20 cellular contexts compared by ENCODE assay signal in genomic region chr3:119360046-119360445, GRCh38.
DNase-seq lines count a peak whose midpoint lies in the region; ATAC-seq and TF ChIP-seq lines count a peak whose summit lies in the region.
"Had no signal": no experiment of that assay in that cellular context is flagged by ENCODE, and none has a peak within 500 bp of the region (broad histone marks: within the 10 kb centered on the region; RNA-seq: fewer than 3 reads in every experiment).

No MANE protein-coding gene starts in this region.

- H3K4ac ChIP-seq in neuronal stem cell (ENCODE audit: low read length), result no peak overlapping the region

- H3K9ac ChIP-seq in neuronal stem cell (ENCODE audit: low read depth, low read length, poor library complexity), result no peak overlapping the region

- peaks cover 5% of the 10 kb centered on the region for H3K27me3 Mint-ChIP-seq in endothelial cell (ENCODE audit: unreplicated experiment)
- peaks cover 0 to 4% (median 0%) of the 10 kb centered on the region in 5 donors for H3K27me3 Mint-ChIP-seq in naive thymus-derived CD8-positive, alpha-beta T cell
- H3K27me3 Mint-ChIP-seq: activated CD4-positive, alpha-beta T cell treated with anti-CD3 and anti-CD28 coated beads for 36 hours; activated naive CD8-positive, alpha-beta T cell treated with anti-CD3 and anti-CD28 coated beads, Interleukin-2, amount 10 ng/mL, durations not matched to agents 7 days and 5 days had no signal

- H3K23ac ChIP-seq in neuronal stem cell (ENCODE audit: low read depth, low read length, poor library complexity), result no peak overlapping the region

- H3K36me3 Mint-ChIP-seq in endothelial cell (ENCODE audit: low read depth, unreplicated experiment), result peaks cover 4% of the 10 kb centered on the region
- no peaks in the 10 kb centered on the region for H3K36me3 Mint-ChIP-seq in naive thymus-derived CD8-positive, alpha-beta T cell
- H3K36me3 Mint-ChIP-seq: activated naive CD8-positive, alpha-beta T cell treated with anti-CD3 and anti-CD28 coated beads, Interleukin-2, amount 10 ng/mL, durations not matched to agents 7 days and 5 days had no signal

- H3K27ac ChIP-seq in neuronal stem cell (replicated peaks; ENCODE audit: low read length), result no peak overlapping the region
- H3K27ac ChIP-seq: pancreas had no signal

- H3K4me2 ChIP-seq in neuronal stem cell (ENCODE audit: insufficient read depth, low read length, poor library complexity, severe bottlenecking), result no peak overlapping the region

- no peaks in the 10 kb centered on the region for H3K27me3 ChIP-seq in neuronal stem cell (ENCODE audit: control insufficient read depth in 3 of 3, insufficient read depth in 3 of 3, low read depth in 1 of 3, low read length in 3 of 3)
- H3K27me3 ChIP-seq: pancreas had no signal

- peaks cover 33% of the 10 kb centered on the region for H3K4me1 Mint-ChIP-seq in endothelial cell (ENCODE audit: unreplicated experiment)
- peaks cover 0 to 10% (median 0%) of the 10 kb centered on the region in 4 donors for H3K4me1 Mint-ChIP-seq in naive thymus-derived CD8-positive, alpha-beta T cell
- H3K4me1 Mint-ChIP-seq: activated CD4-positive, alpha-beta T cell treated with anti-CD3 and anti-CD28 coated beads for 36 hours had no signal

- WGBS in neuronal stem cell (ENCODE audit: extremely low coverage in 2 of 2, insufficient read length in 2 of 2, insufficient replicate concordance in 1 of 2), 2 donors, result no CpG with 5 or more reads among the region's 5 CpGs

- H2AK5ac ChIP-seq in neuronal stem cell (ENCODE audit: low read depth, low read length), result no peak overlapping the region

- H3K36me3 ChIP-seq in neuronal stem cell (replicated peaks in 1 of 2; ENCODE audit: control insufficient read depth in 2 of 2, insufficient read depth in 2 of 2, low read length in 2 of 2), result no peaks in the 10 kb centered on the region
- H3K36me3 ChIP-seq: pancreas had no signal

- peak overlapping the region; percentile 26 for H2AFZ ChIP-seq in neuronal stem cell (ENCODE audit: low read length)

- ATAC-seq in GM19023 (IDR thresholded peaks at IDR 0.05; ENCODE audit: unreplicated experiment) (peak; percentile 10), HG03378 (IDR thresholded peaks at IDR 0.05; ENCODE audit: unreplicated experiment) (peak; percentile 13), HG02981 (IDR thresholded peaks at IDR 0.05; ENCODE audit: unreplicated experiment) (no peak)
- no peak for ATAC-seq in naive thymus-derived CD8-positive, alpha-beta T cell
- ATAC-seq: activated CD4-positive, alpha-beta T cell treated with anti-CD3 and anti-CD28 coated beads for 36 hours; pancreas had no signal

- H4K8ac ChIP-seq in neuronal stem cell (ENCODE audit: low read depth, low read length), result no peak overlapping the region

- no peak overlapping the region for H2BK15ac ChIP-seq in neuronal stem cell (ENCODE audit: low read length)

- no peak overlapping the region for H4K91ac ChIP-seq in neuronal stem cell (ENCODE audit: low read depth, low read length, poor library complexity)

- no peak overlapping the region for H3K18ac ChIP-seq in neuronal stem cell (ENCODE audit: low read length)

- H3K14ac ChIP-seq in neuronal stem cell (ENCODE audit: low read length), result no peak overlapping the region

- no peak for TF ChIP-seq CTCF in endothelial cell (IDR thresholded peaks at IDR 0.05; ENCODE audit: unreplicated experiment)

- H3K9me3 ChIP-seq in neuronal stem cell (replicated peaks in 1 of 2; ENCODE audit: control insufficient read depth in 2 of 2, insufficient read depth in 1 of 2, low read depth in 1 of 2, low read length in 2 of 2), result no peaks in the 10 kb centered on the region
- H3K9me3 ChIP-seq: pancreas had no signal

- no peak overlapping the region for H2BK12ac ChIP-seq in neuronal stem cell (ENCODE audit: low read length)

- peak overlapping the region; percentile 22 for H3K27ac Mint-ChIP-seq in endothelial cell (ENCODE audit: unreplicated experiment)
- peak overlapping the region in 1 of 10 donors; percentile 2 for H3K27ac Mint-ChIP-seq in naive thymus-derived CD8-positive, alpha-beta T cell
- H3K27ac Mint-ChIP-seq: activated CD4-positive, alpha-beta T cell treated with anti-CD3 and anti-CD28 coated beads for 36 hours; activated naive CD8-positive, alpha-beta T cell treated with anti-CD3 and anti-CD28 coated beads, Interleukin-2, amount 10 ng/mL, durations not matched to agents 7 days and 5 days; stimulated activated naive CD8-positive, alpha-beta T cell treated with anti-CD3 and anti-CD28 coated beads, Interleukin-15, Interleukin-2, amounts not matched to agents 100 ng/mL and 50 ng/mL, for 24 hours had no signal

- no peak overlapping the region for H3K4me3 Mint-ChIP-seq in endothelial cell (ENCODE audit: unreplicated experiment)
- no peak overlapping the region for H3K4me3 Mint-ChIP-seq in naive thymus-derived CD8-positive, alpha-beta T cell
- H3K4me3 Mint-ChIP-seq: activated CD4-positive, alpha-beta T cell treated with anti-CD3 and anti-CD28 coated beads for 36 hours; activated naive CD8-positive, alpha-beta T cell treated with anti-CD3 and anti-CD28 coated beads, Interleukin-2, amount 10 ng/mL, durations not matched to agents 7 days and 5 days; stimulated activated naive CD8-positive, alpha-beta T cell treated with anti-CD3 and anti-CD28 coated beads, Interleukin-15, Interleukin-2, amounts not matched to agents 100 ng/mL and 50 ng/mL, for 24 hours had no signal

- no peak overlapping the region for H2BK120ac ChIP-seq in neuronal stem cell (ENCODE audit: low read depth, low read length)

- POLR2A ChIA-PET in naive thymus-derived CD8-positive, alpha-beta T cell (lab: Charles Lee), result no interaction called here

- no peaks in the 10 kb centered on the region for H3K79me1 ChIP-seq in neuronal stem cell (ENCODE audit: low read depth, low read length)

- H3K4me3 ChIP-seq in neuronal stem cell (ENCODE audit: low read length in 2 of 2), result no peak overlapping the region
- H3K4me3 ChIP-seq: pancreas had no signal

- no peak overlapping the region for H2BK5ac ChIP-seq in neuronal stem cell (ENCODE audit: low read length)

- H3K4me1 ChIP-seq in neuronal stem cell (ENCODE audit: control insufficient read depth in 2 of 2, insufficient read depth in 1 of 2, low read depth in 1 of 2, low read length in 2 of 2), result peaks cover 8 to 15% of the 10 kb centered on the region in 2 donors
- H3K4me1 ChIP-seq: pancreas had no signal

- DNase-seq in endothelial cell (ENCODE audit: low spot score), result no peak
- DNase-seq in neuronal stem cell (ENCODE audit: low spot score), result no peak
- DNase-seq in naive thymus-derived CD8-positive, alpha-beta T cell, result no peak
- DNase-seq in NCI-H1694 (lab: John Stamatoyannopoulos, UW), result no peak
- DNase-seq in GF-D8 (lab: John Stamatoyannopoulos, UW), result no peak
- DNase-seq: activated CD4-positive, alpha-beta T cell treated with anti-CD3 and anti-CD28 coated beads for 36 hours; activated naive CD8-positive, alpha-beta T cell treated with anti-CD3 and anti-CD28 coated beads, Interleukin-2, amount 10 ng/mL, durations not matched to agents 7 days and 5 days; central memory CD4-positive, alpha-beta T cell; DND-41; midbrain; NCI-H1048; NCI-H2171; NK-92 treated with Interleukin-12 subunit alpha and Interleukin-12 subunit beta, amount 100 ng/mL, for 24 hours; pancreas; SHP77; T-helper 2 cell had no signal

- H3K9me3 Mint-ChIP-seq in endothelial cell (ENCODE audit: unreplicated experiment), result no peaks in the 10 kb centered on the region
- no peaks in the 10 kb centered on the region for H3K9me3 Mint-ChIP-seq in naive thymus-derived CD8-positive, alpha-beta T cell
- H3K9me3 Mint-ChIP-seq: activated naive CD8-positive, alpha-beta T cell treated with anti-CD3 and anti-CD28 coated beads, Interleukin-2, amount 10 ng/mL, durations not matched to agents 7 days and 5 days; stimulated activated naive CD8-positive, alpha-beta T cell treated with anti-CD3 and anti-CD28 coated beads, Interleukin-15, Interleukin-2, amounts not matched to agents 100 ng/mL and 50 ng/mL, for 24 hours had no signal

Comparison
In these comparisons a context has a peak if more than half of its experiments do, and no peak if none do; other contexts are left out.
1. ATAC-seq: peak in GM19023 (single experiment) and HG03378 (single experiment); none in naive thymus-derived CD8-positive, alpha-beta T cell (0 of 2) and HG02981 (single experiment).